In the genomic region with DNA sequence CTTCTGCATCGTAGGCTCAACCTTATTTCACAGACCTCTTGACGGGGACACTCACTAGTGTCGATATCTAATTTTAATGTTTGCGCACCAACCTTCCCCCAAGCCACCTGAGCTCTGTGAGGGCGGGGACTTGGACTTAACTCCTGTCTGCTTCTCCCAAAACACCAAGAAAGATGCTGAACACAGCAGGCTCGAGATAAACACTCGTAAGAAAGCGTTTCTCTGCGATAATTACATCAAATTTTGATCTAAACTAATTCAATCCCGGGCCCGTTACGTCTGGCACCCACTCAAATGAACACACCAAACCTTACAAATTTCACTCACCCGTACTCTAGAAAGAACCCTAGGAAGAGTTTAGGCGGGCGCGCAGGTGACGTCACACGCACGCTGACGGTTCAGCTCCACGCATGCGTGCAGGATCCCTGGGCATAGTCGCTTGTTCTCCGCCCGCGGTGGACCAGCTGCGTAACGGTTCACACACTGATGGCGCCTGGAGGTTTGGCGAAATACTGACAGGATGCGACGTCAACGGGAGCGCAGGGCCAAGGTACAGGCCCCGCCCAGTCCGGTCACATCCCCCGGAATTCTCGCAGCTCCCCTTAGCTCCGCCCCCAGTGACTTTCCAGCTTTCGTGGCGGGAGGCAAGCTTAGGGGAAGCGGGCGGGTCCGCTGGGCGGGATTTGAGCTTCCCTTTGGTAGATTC, we compare ENCODE assay signal across 1 cellular context.
A peak's percentile ranks its signal among the peaks of the same experiment; 100 is the strongest.
TF ChIP-seq lines count a peak whose summit lies in the region.

A gene with protein sequence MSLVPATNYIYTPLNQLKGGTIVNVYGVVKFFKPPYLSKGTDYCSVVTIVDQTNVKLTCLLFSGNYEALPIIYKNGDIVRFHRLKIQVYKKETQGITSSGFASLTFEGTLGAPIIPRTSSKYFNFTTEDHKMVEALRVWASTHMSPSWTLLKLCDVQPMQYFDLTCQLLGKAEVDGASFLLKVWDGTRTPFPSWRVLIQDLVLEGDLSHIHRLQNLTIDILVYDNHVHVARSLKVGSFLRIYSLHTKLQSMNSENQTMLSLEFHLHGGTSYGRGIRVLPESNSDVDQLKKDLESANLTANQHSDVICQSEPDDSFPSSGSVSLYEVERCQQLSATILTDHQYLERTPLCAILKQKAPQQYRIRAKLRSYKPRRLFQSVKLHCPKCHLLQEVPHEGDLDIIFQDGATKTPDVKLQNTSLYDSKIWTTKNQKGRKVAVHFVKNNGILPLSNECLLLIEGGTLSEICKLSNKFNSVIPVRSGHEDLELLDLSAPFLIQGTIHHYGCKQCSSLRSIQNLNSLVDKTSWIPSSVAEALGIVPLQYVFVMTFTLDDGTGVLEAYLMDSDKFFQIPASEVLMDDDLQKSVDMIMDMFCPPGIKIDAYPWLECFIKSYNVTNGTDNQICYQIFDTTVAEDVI (minus strand): TSS at position 359 of the 706 bp plus-strand sequence. CDS start 32,652 bp downstream, outside the sequence.

TF ChIP-seq in K562, 482 proteins besides CTCF, POLR2A, EP300 and RAD21 (continued from another document and continues in another):
- TF ChIP-seq, protein P1, sequence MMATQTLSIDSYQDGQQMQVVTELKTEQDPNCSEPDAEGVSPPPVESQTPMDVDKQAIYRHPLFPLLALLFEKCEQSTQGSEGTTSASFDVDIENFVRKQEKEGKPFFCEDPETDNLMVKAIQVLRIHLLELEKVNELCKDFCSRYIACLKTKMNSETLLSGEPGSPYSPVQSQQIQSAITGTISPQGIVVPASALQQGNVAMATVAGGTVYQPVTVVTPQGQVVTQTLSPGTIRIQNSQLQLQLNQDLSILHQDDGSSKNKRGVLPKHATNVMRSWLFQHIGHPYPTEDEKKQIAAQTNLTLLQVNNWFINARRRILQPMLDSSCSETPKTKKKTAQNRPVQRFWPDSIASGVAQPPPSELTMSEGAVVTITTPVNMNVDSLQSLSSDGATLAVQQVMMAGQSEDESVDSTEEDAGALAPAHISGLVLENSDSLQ (IDR thresholded peaks at IDR 0.05) = peak; percentile 88
- TF ChIP-seq ZBTB8A (IDR thresholded peaks at IDR 0.05; ENCODE audit: partially characterized antibody) (no peak), MAFG (tag; conservative IDR thresholded peaks at IDR 0.05) (no peak), ZNF121 (CRISPR knock-in tag; conservative IDR thresholded peaks at IDR 0.05) (no peak), ELF1 (tag; IDR thresholded peaks at IDR 0.05) (no peak), ZNF75A (CRISPR knock-in tag; IDR thresholded peaks at IDR 0.05) (no peak), PRMT5 (CRISPR knock-in tag; IDR thresholded peaks at IDR 0.05) (no peak), NRF1 (conservative IDR thresholded peaks at IDR 0.05 in 1 of 2, IDR thresholded peaks at IDR 0.05 in 1 of 2) (peak; percentile 98 to 99), RBFOX2 (IDR thresholded peaks at IDR 0.05; ENCODE audit: low read depth, low read length) (peak; percentile 81), SPI1 (IDR thresholded peaks at IDR 0.05; ENCODE audit: borderline replicate concordance, low read depth, low read length) (no peak), XRCC4 (IDR thresholded peaks at IDR 0.05; ENCODE audit: extremely low read depth, insufficient read depth, insufficient read length) (no peak), NCOR1 (IDR thresholded peaks at IDR 0.05) (no peak), HIVEP1 (CRISPR knock-in tag; IDR thresholded peaks at IDR 0.05) (no peak), PHF21A (IDR thresholded peaks at IDR 0.05; ENCODE audit: borderline replicate concordance, low read depth) (no peak), MYBL2 (IDR thresholded peaks at IDR 0.05; ENCODE audit: low read depth) (peak; percentile 92), MYBL2 (CRISPR knock-in tag; IDR thresholded peaks at IDR 0.05; ENCODE audit: borderline replicate concordance) (no peak), ZNF384 (IDR thresholded peaks at IDR 0.05; ENCODE audit: low read depth, low read length) (peak; percentile 23; the same call in 1 of the 2 replicates), DNMT1 (IDR thresholded peaks at IDR 0.05) (no peak), SAFB2 (IDR thresholded peaks at IDR 0.05; ENCODE audit: borderline replicate concordance, low read depth, low read length, severe bottlenecking) (no peak), PCBP2 (IDR thresholded peaks at IDR 0.05; ENCODE audit: low read depth, low read length, poor library complexity, severe bottlenecking) (no peak), PYGO2 (tag; IDR thresholded peaks at IDR 0.05) (no peak), ZNF699 (CRISPR knock-in tag; IDR thresholded peaks at IDR 0.05; ENCODE audit: insufficient replicate concordance) (no peak), NCOA1 (IDR thresholded peaks at IDR 0.05; ENCODE audit: low read depth) (peak; percentile 97), NR2F6 (CRISPR knock-in tag; IDR thresholded peaks at IDR 0.05) (peak; percentile 21; the same call in 1 of the 2 replicates), ZNF197 (CRISPR knock-in tag; IDR thresholded peaks at IDR 0.05; ENCODE audit: low read depth) (no peak), ZNF561 (CRISPR knock-in tag; conservative IDR thresholded peaks at IDR 0.05) (no peak), ETV1 (tag; conservative IDR thresholded peaks at IDR 0.05; ENCODE audit: low read depth) (peak; percentile 45; the same call in 1 of the 2 replicates), PTTG1 (tag; IDR thresholded peaks at IDR 0.05; ENCODE audit: low read depth) (no peak), SAP30 (IDR thresholded peaks at IDR 0.05; ENCODE audit: borderline replicate concordance, insufficient read depth, low read depth, low read length, poor library complexity, severe bottlenecking) (no peak)
- TF ChIP-seq, protein P2, sequence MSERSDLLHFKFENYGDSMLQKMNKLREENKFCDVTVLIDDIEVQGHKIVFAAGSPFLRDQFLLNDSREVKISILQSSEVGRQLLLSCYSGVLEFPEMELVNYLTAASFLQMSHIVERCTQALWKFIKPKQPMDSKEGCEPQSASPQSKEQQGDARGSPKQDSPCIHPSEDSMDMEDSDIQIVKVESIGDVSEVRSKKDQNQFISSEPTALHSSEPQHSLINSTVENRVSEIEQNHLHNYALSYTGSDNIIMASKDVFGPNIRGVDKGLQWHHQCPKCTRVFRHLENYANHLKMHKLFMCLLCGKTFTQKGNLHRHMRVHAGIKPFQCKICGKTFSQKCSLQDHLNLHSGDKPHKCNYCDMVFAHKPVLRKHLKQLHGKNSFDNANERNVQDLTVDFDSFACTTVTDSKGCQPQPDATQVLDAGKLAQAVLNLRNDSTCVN (CRISPR knock-in tag; IDR thresholded peaks at IDR 0.05) = peak; percentile 49; the same call in 1 of the 2 replicates
- TF ChIP-seq, protein P3, sequence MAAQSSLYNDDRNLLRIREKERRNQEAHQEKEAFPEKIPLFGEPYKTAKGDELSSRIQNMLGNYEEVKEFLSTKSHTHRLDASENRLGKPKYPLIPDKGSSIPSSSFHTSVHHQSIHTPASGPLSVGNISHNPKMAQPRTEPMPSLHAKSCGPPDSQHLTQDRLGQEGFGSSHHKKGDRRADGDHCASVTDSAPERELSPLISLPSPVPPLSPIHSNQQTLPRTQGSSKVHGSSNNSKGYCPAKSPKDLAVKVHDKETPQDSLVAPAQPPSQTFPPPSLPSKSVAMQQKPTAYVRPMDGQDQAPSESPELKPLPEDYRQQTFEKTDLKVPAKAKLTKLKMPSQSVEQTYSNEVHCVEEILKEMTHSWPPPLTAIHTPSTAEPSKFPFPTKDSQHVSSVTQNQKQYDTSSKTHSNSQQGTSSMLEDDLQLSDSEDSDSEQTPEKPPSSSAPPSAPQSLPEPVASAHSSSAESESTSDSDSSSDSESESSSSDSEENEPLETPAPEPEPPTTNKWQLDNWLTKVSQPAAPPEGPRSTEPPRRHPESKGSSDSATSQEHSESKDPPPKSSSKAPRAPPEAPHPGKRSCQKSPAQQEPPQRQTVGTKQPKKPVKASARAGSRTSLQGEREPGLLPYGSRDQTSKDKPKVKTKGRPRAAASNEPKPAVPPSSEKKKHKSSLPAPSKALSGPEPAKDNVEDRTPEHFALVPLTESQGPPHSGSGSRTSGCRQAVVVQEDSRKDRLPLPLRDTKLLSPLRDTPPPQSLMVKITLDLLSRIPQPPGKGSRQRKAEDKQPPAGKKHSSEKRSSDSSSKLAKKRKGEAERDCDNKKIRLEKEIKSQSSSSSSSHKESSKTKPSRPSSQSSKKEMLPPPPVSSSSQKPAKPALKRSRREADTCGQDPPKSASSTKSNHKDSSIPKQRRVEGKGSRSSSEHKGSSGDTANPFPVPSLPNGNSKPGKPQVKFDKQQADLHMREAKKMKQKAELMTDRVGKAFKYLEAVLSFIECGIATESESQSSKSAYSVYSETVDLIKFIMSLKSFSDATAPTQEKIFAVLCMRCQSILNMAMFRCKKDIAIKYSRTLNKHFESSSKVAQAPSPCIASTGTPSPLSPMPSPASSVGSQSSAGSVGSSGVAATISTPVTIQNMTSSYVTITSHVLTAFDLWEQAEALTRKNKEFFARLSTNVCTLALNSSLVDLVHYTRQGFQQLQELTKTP (IDR thresholded peaks at IDR 0.05; ENCODE audit: low read depth in 1 of 2, partially characterized antibody in 2 of 2) = peak; percentile 47 to 82
- TF ChIP-seq, protein P4, sequence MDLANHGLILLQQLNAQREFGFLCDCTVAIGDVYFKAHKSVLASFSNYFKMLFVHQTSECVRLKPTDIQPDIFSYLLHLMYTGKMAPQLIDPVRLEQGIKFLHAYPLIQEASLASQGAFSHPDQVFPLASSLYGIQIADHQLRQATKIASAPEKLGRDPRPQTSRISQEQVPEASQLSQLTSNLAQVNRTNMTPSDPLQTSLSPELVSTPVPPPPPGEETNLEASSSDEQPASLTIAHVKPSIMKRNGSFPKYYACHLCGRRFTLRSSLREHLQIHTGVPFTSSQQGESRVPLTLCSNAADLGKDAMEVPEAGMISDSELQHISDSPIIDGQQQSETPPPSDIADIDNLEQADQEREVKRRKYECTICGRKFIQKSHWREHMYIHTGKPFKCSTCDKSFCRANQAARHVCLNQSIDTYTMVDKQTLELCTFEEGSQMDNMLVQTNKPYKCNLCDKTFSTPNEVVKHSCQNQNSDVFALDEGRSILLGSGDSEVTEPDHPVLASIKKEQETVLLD (IDR thresholded peaks at IDR 0.05) = peak; percentile 96
- TF ChIP-seq, protein P5, sequence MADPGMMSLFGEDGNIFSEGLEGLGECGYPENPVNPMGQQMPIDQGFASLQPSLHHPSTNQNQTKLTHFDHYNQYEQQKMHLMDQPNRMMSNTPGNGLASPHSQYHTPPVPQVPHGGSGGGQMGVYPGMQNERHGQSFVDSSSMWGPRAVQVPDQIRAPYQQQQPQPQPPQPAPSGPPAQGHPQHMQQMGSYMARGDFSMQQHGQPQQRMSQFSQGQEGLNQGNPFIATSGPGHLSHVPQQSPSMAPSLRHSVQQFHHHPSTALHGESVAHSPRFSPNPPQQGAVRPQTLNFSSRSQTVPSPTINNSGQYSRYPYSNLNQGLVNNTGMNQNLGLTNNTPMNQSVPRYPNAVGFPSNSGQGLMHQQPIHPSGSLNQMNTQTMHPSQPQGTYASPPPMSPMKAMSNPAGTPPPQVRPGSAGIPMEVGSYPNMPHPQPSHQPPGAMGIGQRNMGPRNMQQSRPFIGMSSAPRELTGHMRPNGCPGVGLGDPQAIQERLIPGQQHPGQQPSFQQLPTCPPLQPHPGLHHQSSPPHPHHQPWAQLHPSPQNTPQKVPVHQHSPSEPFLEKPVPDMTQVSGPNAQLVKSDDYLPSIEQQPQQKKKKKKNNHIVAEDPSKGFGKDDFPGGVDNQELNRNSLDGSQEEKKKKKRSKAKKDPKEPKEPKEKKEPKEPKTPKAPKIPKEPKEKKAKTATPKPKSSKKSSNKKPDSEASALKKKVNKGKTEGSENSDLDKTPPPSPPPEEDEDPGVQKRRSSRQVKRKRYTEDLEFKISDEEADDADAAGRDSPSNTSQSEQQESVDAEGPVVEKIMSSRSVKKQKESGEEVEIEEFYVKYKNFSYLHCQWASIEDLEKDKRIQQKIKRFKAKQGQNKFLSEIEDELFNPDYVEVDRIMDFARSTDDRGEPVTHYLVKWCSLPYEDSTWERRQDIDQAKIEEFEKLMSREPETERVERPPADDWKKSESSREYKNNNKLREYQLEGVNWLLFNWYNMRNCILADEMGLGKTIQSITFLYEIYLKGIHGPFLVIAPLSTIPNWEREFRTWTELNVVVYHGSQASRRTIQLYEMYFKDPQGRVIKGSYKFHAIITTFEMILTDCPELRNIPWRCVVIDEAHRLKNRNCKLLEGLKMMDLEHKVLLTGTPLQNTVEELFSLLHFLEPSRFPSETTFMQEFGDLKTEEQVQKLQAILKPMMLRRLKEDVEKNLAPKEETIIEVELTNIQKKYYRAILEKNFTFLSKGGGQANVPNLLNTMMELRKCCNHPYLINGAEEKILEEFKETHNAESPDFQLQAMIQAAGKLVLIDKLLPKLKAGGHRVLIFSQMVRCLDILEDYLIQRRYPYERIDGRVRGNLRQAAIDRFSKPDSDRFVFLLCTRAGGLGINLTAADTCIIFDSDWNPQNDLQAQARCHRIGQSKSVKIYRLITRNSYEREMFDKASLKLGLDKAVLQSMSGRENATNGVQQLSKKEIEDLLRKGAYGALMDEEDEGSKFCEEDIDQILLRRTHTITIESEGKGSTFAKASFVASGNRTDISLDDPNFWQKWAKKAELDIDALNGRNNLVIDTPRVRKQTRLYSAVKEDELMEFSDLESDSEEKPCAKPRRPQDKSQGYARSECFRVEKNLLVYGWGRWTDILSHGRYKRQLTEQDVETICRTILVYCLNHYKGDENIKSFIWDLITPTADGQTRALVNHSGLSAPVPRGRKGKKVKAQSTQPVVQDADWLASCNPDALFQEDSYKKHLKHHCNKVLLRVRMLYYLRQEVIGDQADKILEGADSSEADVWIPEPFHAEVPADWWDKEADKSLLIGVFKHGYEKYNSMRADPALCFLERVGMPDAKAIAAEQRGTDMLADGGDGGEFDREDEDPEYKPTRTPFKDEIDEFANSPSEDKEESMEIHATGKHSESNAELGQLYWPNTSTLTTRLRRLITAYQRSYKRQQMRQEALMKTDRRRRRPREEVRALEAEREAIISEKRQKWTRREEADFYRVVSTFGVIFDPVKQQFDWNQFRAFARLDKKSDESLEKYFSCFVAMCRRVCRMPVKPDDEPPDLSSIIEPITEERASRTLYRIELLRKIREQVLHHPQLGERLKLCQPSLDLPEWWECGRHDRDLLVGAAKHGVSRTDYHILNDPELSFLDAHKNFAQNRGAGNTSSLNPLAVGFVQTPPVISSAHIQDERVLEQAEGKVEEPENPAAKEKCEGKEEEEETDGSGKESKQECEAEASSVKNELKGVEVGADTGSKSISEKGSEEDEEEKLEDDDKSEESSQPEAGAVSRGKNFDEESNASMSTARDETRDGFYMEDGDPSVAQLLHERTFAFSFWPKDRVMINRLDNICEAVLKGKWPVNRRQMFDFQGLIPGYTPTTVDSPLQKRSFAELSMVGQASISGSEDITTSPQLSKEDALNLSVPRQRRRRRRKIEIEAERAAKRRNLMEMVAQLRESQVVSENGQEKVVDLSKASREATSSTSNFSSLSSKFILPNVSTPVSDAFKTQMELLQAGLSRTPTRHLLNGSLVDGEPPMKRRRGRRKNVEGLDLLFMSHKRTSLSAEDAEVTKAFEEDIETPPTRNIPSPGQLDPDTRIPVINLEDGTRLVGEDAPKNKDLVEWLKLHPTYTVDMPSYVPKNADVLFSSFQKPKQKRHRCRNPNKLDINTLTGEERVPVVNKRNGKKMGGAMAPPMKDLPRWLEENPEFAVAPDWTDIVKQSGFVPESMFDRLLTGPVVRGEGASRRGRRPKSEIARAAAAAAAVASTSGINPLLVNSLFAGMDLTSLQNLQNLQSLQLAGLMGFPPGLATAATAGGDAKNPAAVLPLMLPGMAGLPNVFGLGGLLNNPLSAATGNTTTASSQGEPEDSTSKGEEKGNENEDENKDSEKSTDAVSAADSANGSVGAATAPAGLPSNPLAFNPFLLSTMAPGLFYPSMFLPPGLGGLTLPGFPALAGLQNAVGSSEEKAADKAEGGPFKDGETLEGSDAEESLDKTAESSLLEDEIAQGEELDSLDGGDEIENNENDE (IDR thresholded peaks at IDR 0.05; ENCODE audit: low read depth, low read length) = no peak
